ENCODE assay signal across 8 cellular contexts in the genomic region with DNA sequence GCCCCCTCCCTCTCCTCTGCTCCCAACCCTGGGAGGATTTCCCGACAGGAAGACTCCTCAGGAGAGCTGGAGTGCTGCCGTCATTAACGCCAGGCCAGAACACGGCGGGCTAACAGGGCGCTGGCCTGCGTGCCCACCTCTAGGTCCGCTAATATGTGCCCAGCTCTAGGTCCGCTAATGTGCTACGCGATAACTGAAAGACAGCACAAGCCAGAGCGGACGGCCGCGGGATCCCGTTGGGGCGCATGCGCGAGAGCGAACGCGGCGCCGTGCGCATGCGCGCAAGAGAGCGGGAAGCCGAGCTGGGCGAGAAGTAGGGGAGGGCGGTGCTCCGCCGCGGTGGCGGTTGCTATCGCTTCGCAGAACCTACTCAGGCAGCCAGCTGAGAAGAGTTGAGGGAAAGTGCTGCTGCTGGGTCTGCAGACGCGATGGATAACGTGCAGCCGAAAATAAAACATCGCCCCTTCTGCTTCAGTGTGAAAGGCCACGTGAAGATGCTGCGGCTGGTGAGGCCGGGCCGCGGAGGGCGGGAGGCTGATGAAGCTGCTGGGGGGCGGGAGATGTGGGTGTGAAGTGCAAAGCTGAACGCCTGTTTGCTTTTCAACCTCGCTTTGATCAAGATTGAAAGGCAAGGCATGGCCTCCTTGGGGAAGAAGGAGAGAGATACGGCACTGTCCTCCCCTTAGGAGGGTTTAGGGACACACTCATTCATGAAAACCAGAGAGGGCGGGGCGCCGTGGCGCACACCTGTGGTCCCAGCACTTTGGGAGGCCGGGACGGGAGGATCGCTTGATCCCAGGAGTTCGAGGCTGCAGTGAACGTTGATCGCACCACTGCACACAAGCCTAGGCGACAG.
A peak's percentile ranks its signal among the peaks of the same experiment; 100 is the strongest.
DNase-seq lines count a peak whose midpoint lies in the region; ATAC-seq lines count a peak whose summit lies in the region.

A gene with protein sequence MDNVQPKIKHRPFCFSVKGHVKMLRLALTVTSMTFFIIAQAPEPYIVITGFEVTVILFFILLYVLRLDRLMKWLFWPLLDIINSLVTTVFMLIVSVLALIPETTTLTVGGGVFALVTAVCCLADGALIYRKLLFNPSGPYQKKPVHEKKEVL (plus strand): TSS at position 289 of the 856 bp plus-strand sequence. CDS start 140 bp downstream, at position 429.

- DNase-seq in AG08395 (ENCODE audit: low spot score) (peak; percentile 99), NCI-H446 (lab: John Stamatoyannopoulos, UW) (peak; percentile 70 to 90), caudate nucleus (lab: John Stamatoyannopoulos, UW) (peak in 57 of 61 donors; percentile 39 to 92 (median 82)), islet precursor cell (peak; percentile 88)
- peak; percentile 75 for DNase-seq in activated CD4-positive, CD25-positive, alpha-beta regulatory T cell treated with anti-CD3 and anti-CD28 coated beads, Interleukin-2, amount 50 U/mL, for 16 hours (ENCODE audit: low read depth, low spot score)
- DNase-seq in stimulated activated CD4-positive, alpha-beta T cell treated with anti-CD3 and anti-CD28 coated beads, Interleukin-12 subunit alpha, Interleukin-12 subunit beta, amount 100 ng/mL, for 24 hours (ENCODE audit: low read depth in 2 of 2): peak; percentile 84

- peak; percentile 62 for ATAC-seq in GM19025 (IDR thresholded peaks at IDR 0.05; ENCODE audit: low read depth, unreplicated experiment)
- ATAC-seq in HG03280 (IDR thresholded peaks at IDR 0.05; ENCODE audit: unreplicated experiment): peak; percentile 66

- H3K27ac ChIP-seq in caudate nucleus (ENCODE audit: low read depth, low read length): peak within 1 kb of the TSS; percentile 100

Comparison
In these comparisons a context has a peak if more than half of its experiments do, and no peak if none do; other contexts are left out.
1. Peak in every context shown above with its lines: DNase-seq, ATAC-seq and H3K27ac ChIP-seq.